In the genomic region with DNA sequence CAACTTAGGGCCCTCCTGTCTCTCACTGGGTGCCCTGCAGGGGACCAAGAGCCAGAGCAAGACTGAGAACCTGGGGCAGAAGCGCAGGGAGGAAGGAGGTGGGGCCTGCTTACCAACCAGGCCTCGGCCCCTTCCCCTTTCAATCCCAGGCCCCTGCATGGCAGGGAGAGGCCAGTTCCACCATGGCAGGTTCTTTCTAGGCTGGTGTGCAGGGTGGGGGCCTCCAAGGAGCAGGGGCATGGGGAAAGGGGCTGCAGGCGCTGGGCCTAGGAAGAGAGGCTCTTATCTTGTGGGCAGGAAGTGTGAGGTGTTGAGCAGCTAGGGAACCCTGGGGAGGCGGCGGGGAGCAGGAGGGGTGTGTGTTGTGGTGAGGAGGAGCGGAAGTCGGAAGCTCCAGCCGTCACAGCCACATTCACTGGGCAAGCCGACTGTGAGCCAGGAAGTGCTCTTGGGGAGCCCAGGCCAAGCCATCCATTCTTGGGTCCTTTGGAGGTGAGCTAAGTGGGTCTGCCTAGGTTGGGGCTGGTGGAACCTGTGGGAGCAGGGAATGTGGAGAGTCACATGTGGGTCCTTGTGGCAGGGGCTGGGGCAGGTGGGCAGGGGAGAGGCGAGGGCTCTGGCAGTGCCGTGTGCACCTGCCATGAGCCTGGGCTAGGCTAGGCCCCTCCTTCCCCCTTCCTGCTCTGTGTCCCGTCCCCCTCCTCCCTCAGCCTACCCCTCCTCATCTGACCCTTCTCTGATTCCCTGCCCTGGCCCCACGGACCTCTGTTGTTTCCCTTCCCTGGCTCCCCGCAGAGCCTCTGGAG, we compare ENCODE assay signal across 1 cellular context.
TF ChIP-seq lines count a peak whose summit lies in the region.

A gene (plus strand): TSS at position 409 of the 806 bp plus-strand sequence. CDS start 8,486 bp downstream, outside the sequence.

TF ChIP-seq in HepG2, 621 proteins besides CTCF, POLR2A, EP300 and RAD21 (continued from another document and continues in another):
- TF ChIP-seq, protein P1, sequence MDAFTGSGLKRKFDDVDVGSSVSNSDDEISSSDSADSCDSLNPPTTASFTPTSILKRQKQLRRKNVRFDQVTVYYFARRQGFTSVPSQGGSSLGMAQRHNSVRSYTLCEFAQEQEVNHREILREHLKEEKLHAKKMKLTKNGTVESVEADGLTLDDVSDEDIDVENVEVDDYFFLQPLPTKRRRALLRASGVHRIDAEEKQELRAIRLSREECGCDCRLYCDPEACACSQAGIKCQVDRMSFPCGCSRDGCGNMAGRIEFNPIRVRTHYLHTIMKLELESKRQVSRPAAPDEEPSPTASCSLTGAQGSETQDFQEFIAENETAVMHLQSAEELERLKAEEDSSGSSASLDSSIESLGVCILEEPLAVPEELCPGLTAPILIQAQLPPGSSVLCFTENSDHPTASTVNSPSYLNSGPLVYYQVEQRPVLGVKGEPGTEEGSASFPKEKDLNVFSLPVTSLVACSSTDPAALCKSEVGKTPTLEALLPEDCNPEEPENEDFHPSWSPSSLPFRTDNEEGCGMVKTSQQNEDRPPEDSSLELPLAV (CRISPR knock-in tag; conservative IDR thresholded peaks at IDR 0.05; ENCODE audit: low read depth), result no peak
- TF ChIP-seq AHR (CRISPR knock-in tag; IDR thresholded peaks at IDR 0.05) (0 out of 2 replicates have a peak, but pooled peaks have one; percentile 23), SNRNP70 (IDR thresholded peaks at IDR 0.05; ENCODE audit: low read depth, low read length) (no peak), YY1 (IDR thresholded peaks at IDR 0.05; ENCODE audit: insufficient read depth, insufficient replicate concordance, low read depth, low read length) (no peak), EED (CRISPR knock-in tag; IDR thresholded peaks at IDR 0.05) (no peak), PITX1 (CRISPR knock-in tag; IDR thresholded peaks at IDR 0.05) (peak; percentile 40; the same call in 1 of the 2 replicates), KLF12 (CRISPR knock-in tag; IDR thresholded peaks at IDR 0.05; ENCODE audit: borderline replicate concordance) (no peak), ZNF432 (CRISPR knock-in tag; IDR thresholded peaks at IDR 0.05; ENCODE audit: borderline replicate concordance) (no peak), PAWR (CRISPR knock-in tag; IDR thresholded peaks at IDR 0.05; ENCODE audit: borderline replicate concordance) (no peak), ZFX (CRISPR knock-in tag; IDR thresholded peaks at IDR 0.05; ENCODE audit: low read depth) (peak; percentile 76), ZNF776 (CRISPR knock-in tag; IDR thresholded peaks at IDR 0.05) (0 out of 2 replicates have a peak, but pooled peaks have one; percentile 47), ZNF709 (CRISPR knock-in tag; IDR thresholded peaks at IDR 0.05) (no peak), BHLHE40 (IDR thresholded peaks at IDR 0.05; ENCODE audit: low read length) (no peak), FOXM1 (CRISPR knock-in tag; IDR thresholded peaks at IDR 0.05) (no peak), HIVEP1 (CRISPR knock-in tag; IDR thresholded peaks at IDR 0.05) (0 out of 2 replicates have a peak, but pooled peaks have one; percentile 39), POGZ (CRISPR knock-in tag; IDR thresholded peaks at IDR 0.05) (peak; percentile 28; the same call in 1 of the 2 replicates), NFIB (CRISPR knock-in tag; IDR thresholded peaks at IDR 0.05; ENCODE audit: borderline replicate concordance) (no peak), NR2C2 (CRISPR knock-in tag; IDR thresholded peaks at IDR 0.05; ENCODE audit: borderline replicate concordance) (no peak), THAP11 (CRISPR knock-in tag; IDR thresholded peaks at IDR 0.05) (no peak), ZNF614 (CRISPR knock-in tag; IDR thresholded peaks at IDR 0.05; ENCODE audit: borderline replicate concordance) (no peak), ZNF629 (CRISPR knock-in tag; conservative IDR thresholded peaks at IDR 0.05) (no peak), ZNF24 (IDR thresholded peaks at IDR 0.05) (no peak), TBP (CRISPR knock-in tag; IDR thresholded peaks at IDR 0.05) (no peak), SP1 (IDR thresholded peaks at IDR 0.05) (no peak), SP1 (CRISPR knock-in tag; IDR thresholded peaks at IDR 0.05) (no peak), ELF1 (CRISPR knock-in tag; IDR thresholded peaks at IDR 0.05) (0 out of 2 replicates have a peak, but pooled peaks have one; percentile 6), KDM2A (CRISPR knock-in tag; IDR thresholded peaks at IDR 0.05; ENCODE audit: borderline replicate concordance, low read depth) (peak; percentile 23), SMAD3 (CRISPR knock-in tag; IDR thresholded peaks at IDR 0.05) (no peak), HDAC2 (CRISPR knock-in tag; IDR thresholded peaks at IDR 0.05) (no peak), ZFY (CRISPR knock-in tag; IDR thresholded peaks at IDR 0.05) (peak; percentile 55; the same call in 1 of the 2 replicates), ZNF530 (CRISPR knock-in tag; IDR thresholded peaks at IDR 0.05; ENCODE audit: low read depth) (no peak), ZNF572 (CRISPR knock-in tag; IDR thresholded peaks at IDR 0.05) (no peak), ZSCAN25 (CRISPR knock-in tag; IDR thresholded peaks at IDR 0.05) (peak; percentile 13; the same call in 1 of the 2 replicates), NPAS2 (CRISPR knock-in tag; IDR thresholded peaks at IDR 0.05; ENCODE audit: borderline replicate concordance) (no peak), MAZ (IDR thresholded peaks at IDR 0.05; ENCODE audit: borderline replicate concordance, low read depth, low read length) (no peak), MAZ (CRISPR knock-in tag; IDR thresholded peaks at IDR 0.05; ENCODE audit: low read depth) (peak; percentile 18; the same call in 1 of the 2 replicates), DPF2 (CRISPR knock-in tag; IDR thresholded peaks at IDR 0.05; ENCODE audit: borderline replicate concordance, low read depth) (no peak), SOX5 (CRISPR knock-in tag; IDR thresholded peaks at IDR 0.05; ENCODE audit: borderline replicate concordance) (no peak), TCF12 (IDR thresholded peaks at IDR 0.05) (no peak), TCF12 (CRISPR knock-in tag; IDR thresholded peaks at IDR 0.05) (0 out of 2 replicates have a peak, but pooled peaks have one; percentile 9), ZNF556 (CRISPR knock-in tag; IDR thresholded peaks at IDR 0.05; ENCODE audit: borderline replicate concordance) (no peak)
- TF ChIP-seq, protein P2, sequence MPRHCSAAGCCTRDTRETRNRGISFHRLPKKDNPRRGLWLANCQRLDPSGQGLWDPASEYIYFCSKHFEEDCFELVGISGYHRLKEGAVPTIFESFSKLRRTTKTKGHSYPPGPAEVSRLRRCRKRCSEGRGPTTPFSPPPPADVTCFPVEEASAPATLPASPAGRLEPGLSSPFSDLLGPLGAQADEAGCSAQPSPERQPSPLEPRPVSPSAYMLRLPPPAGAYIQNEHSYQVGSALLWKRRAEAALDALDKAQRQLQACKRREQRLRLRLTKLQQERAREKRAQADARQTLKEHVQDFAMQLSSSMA (CRISPR knock-in tag; IDR thresholded peaks at IDR 0.05), result no peak
- TF ChIP-seq, protein P3, sequence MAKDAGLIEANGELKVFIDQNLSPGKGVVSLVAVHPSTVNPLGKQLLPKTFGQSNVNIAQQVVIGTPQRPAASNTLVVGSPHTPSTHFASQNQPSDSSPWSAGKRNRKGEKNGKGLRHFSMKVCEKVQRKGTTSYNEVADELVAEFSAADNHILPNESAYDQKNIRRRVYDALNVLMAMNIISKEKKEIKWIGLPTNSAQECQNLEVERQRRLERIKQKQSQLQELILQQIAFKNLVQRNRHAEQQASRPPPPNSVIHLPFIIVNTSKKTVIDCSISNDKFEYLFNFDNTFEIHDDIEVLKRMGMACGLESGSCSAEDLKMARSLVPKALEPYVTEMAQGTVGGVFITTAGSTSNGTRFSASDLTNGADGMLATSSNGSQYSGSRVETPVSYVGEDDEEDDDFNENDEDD (CRISPR knock-in tag; IDR thresholded peaks at IDR 0.05; ENCODE audit: borderline replicate concordance), result 0 out of 2 replicates have a peak, but pooled peaks have one; percentile 12
- TF ChIP-seq, protein P4, sequence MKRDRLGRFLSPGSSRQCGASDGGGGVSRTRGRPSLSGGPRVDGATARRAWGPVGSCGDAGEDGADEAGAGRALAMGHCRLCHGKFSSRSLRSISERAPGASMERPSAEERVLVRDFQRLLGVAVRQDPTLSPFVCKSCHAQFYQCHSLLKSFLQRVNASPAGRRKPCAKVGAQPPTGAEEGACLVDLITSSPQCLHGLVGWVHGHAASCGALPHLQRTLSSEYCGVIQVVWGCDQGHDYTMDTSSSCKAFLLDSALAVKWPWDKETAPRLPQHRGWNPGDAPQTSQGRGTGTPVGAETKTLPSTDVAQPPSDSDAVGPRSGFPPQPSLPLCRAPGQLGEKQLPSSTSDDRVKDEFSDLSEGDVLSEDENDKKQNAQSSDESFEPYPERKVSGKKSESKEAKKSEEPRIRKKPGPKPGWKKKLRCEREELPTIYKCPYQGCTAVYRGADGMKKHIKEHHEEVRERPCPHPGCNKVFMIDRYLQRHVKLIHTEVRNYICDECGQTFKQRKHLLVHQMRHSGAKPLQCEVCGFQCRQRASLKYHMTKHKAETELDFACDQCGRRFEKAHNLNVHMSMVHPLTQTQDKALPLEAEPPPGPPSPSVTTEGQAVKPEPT (CRISPR knock-in tag; IDR thresholded peaks at IDR 0.05; ENCODE audit: low read depth), result 0 out of 2 replicates have a peak, but pooled peaks have one; percentile 49
- TF ChIP-seq, protein P5, sequence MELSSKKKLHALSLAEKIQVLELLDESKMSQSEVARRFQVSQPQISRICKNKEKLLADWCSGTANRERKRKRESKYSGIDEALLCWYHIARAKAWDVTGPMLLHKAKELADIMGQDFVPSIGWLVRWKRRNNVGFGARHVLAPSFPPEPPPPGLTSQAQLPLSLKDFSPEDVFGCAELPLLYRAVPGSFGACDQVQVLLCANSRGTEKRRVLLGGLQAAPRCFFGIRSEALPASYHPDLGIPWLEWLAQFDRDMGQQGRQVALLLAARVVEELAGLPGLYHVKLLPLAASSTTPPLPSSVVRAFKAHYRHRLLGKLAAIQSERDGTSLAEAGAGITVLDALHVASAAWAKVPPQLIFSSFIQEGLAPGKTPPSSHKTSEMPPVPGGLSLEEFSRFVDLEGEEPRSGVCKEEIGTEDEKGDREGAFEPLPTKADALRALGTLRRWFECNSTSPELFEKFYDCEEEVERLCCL (CRISPR knock-in tag; IDR thresholded peaks at IDR 0.05; ENCODE audit: borderline replicate concordance), result 0 out of 2 replicates have a peak, but pooled peaks have one; percentile 26
- TF ChIP-seq, protein P6, sequence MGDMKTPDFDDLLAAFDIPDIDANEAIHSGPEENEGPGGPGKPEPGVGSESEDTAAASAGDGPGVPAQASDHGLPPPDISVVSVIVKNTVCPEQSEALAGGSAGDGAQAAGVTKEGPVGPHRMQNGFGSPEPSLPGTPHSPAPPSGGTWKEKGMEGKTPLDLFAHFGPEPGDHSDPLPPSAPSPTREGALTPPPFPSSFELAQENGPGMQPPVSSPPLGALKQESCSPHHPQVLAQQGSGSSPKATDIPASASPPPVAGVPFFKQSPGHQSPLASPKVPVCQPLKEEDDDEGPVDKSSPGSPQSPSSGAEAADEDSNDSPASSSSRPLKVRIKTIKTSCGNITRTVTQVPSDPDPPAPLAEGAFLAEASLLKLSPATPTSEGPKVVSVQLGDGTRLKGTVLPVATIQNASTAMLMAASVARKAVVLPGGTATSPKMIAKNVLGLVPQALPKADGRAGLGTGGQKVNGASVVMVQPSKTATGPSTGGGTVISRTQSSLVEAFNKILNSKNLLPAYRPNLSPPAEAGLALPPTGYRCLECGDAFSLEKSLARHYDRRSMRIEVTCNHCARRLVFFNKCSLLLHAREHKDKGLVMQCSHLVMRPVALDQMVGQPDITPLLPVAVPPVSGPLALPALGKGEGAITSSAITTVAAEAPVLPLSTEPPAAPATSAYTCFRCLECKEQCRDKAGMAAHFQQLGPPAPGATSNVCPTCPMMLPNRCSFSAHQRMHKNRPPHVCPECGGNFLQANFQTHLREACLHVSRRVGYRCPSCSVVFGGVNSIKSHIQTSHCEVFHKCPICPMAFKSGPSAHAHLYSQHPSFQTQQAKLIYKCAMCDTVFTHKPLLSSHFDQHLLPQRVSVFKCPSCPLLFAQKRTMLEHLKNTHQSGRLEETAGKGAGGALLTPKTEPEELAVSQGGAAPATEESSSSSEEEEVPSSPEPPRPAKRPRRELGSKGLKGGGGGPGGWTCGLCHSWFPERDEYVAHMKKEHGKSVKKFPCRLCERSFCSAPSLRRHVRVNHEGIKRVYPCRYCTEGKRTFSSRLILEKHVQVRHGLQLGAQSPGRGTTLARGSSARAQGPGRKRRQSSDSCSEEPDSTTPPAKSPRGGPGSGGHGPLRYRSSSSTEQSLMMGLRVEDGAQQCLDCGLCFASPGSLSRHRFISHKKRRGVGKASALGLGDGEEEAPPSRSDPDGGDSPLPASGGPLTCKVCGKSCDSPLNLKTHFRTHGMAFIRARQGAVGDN (CRISPR knock-in tag; IDR thresholded peaks at IDR 0.05), result peak; percentile 86
- TF ChIP-seq, protein P7, sequence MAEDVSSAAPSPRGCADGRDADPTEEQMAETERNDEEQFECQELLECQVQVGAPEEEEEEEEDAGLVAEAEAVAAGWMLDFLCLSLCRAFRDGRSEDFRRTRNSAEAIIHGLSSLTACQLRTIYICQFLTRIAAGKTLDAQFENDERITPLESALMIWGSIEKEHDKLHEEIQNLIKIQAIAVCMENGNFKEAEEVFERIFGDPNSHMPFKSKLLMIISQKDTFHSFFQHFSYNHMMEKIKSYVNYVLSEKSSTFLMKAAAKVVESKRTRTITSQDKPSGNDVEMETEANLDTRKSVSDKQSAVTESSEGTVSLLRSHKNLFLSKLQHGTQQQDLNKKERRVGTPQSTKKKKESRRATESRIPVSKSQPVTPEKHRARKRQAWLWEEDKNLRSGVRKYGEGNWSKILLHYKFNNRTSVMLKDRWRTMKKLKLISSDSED (CRISPR knock-in tag; IDR thresholded peaks at IDR 0.05), result no peak
- TF ChIP-seq, protein P8, sequence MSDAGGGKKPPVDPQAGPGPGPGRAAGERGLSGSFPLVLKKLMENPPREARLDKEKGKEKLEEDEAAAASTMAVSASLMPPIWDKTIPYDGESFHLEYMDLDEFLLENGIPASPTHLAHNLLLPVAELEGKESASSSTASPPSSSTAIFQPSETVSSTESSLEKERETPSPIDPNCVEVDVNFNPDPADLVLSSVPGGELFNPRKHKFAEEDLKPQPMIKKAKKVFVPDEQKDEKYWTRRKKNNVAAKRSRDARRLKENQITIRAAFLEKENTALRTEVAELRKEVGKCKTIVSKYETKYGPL (CRISPR knock-in tag; IDR thresholded peaks at IDR 0.05), result no peak
- TF ChIP-seq, protein P9, sequence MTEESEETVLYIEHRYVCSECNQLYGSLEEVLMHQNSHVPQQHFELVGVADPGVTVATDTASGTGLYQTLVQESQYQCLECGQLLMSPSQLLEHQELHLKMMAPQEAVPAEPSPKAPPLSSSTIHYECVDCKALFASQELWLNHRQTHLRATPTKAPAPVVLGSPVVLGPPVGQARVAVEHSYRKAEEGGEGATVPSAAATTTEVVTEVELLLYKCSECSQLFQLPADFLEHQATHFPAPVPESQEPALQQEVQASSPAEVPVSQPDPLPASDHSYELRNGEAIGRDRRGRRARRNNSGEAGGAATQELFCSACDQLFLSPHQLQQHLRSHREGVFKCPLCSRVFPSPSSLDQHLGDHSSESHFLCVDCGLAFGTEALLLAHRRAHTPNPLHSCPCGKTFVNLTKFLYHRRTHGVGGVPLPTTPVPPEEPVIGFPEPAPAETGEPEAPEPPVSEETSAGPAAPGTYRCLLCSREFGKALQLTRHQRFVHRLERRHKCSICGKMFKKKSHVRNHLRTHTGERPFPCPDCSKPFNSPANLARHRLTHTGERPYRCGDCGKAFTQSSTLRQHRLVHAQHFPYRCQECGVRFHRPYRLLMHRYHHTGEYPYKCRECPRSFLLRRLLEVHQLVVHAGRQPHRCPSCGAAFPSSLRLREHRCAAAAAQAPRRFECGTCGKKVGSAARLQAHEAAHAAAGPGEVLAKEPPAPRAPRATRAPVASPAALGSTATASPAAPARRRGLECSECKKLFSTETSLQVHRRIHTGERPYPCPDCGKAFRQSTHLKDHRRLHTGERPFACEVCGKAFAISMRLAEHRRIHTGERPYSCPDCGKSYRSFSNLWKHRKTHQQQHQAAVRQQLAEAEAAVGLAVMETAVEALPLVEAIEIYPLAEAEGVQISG (CRISPR knock-in tag; IDR thresholded peaks at IDR 0.05), result peak; percentile 31; the same call in 1 of the 2 replicates
